Comparison of ENCODE assay signal across 8 cellular contexts in the genomic region with DNA sequence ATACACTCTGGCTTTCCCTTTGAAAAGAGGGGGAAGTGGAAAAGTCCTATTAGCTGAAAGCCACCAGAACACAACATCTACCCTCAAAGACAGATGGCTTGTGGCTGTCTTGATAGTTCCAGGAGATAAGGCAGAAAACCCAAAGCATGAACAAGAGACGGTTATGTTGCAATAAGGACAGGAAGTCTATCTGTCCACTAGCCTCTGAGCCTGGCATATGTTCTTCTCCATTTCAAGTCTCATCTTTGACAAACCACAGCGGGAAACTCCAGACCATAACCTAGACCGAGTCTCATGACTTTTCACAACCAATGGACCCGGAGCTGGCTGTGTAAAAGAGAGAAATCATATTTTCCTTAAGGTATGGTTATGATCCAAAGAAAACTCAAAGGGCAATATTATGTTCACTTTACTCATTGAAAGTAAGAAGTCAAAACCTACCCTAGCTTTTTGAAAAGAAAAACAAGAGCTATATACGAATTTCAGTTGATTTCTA. TPM values are rescaled to one million over a fixed set of nuclear protein-coding genes. Genes with fewer than 3 reads are reported as not detected.
DNase-seq lines count a peak whose midpoint lies in the region; ATAC-seq, FAIRE-seq and TF ChIP-seq lines count a peak whose summit lies in the region.

No MANE protein-coding gene starts in this region.

- no peaks in the 10 kb centered on the region for H3K27me3 Mint-ChIP-seq in T-helper 1 cell treated with Interleukin-12 subunit alpha and Interleukin-12 subunit beta and Interleukin-4 antibody, amounts not matched to agents 30 μg/mL and 1 μg/mL, for 36 hours (ENCODE audit: low read depth)
- H3K27me3 Mint-ChIP-seq in mesothelial cell of epicardium (ENCODE audit: low read depth): no peaks in the 10 kb centered on the region

- no peaks in the 10 kb centered on the region for H3K9me3 ChIP-seq in kidney (ENCODE audit: control insufficient read depth in 1 of 2, low read length in 2 of 2)

- H3K9me3 Mint-ChIP-seq in T-helper 1 cell treated with Interleukin-12 subunit alpha and Interleukin-12 subunit beta and Interleukin-4 antibody, amounts not matched to agents 30 μg/mL and 1 μg/mL, for 36 hours: no peaks in the 10 kb centered on the region
- no peaks in the 10 kb centered on the region for H3K9me3 Mint-ChIP-seq in mesothelial cell of epicardium

- peak; percentile 98 for DNase-seq in CMK (ENCODE audit: low read depth)
- DNase-seq in erythroblast (lab: John Stamatoyannopoulos, UW): peak; percentile 66 to 87
- no peak for DNase-seq in kidney
- no peak for DNase-seq in mesothelial cell of epicardium (ENCODE audit: low spot score in 2 of 2, unreplicated experiment in 2 of 2)

- no peak overlapping the region for H3K4me3 ChIP-seq in skin epidermis
- H3K4me3 ChIP-seq in kidney (ENCODE audit: low read length in 2 of 2): no peak overlapping the region

- intact Hi-C loops in kidney (cut with DNase I): no loop called here

- H3K9ac ChIP-seq in kidney (ENCODE audit: low read length in 2 of 2): no peak overlapping the region

- peak; percentile 68 for ATAC-seq in HG03196 (IDR thresholded peaks at IDR 0.05; ENCODE audit: unreplicated experiment)

- H3K4me1 ChIP-seq in kidney (ENCODE audit: control insufficient read depth in 1 of 2, insufficient read depth in 1 of 2, low read depth in 1 of 2, low read length in 2 of 2): no peaks in the 10 kb centered on the region

- peak; percentile 21 for TF ChIP-seq POLR2A in GM19193 (IDR thresholded peaks at IDR 0.05; ENCODE audit: extremely low read depth, insufficient read depth, insufficient read length)
- TF ChIP-seq POLR2A in erythroblast (IDR thresholded peaks at IDR 0.05; ENCODE audit: low read length): peak; percentile 59

- H3K36me3 Mint-ChIP-seq in T-helper 1 cell treated with Interleukin-12 subunit alpha and Interleukin-12 subunit beta and Interleukin-4 antibody, amounts not matched to agents 30 μg/mL and 1 μg/mL, for 36 hours (ENCODE audit: low read depth): peaks cover 28% of the 10 kb centered on the region
- no peaks in the 10 kb centered on the region for H3K36me3 Mint-ChIP-seq in mesothelial cell of epicardium

- peaks cover 55% of the 10 kb centered on the region for H3K4me1 Mint-ChIP-seq in T-helper 1 cell treated with Interleukin-12 subunit alpha and Interleukin-12 subunit beta and Interleukin-4 antibody, amounts not matched to agents 30 μg/mL and 1 μg/mL, for 36 hours (ENCODE audit: low read depth)
- peaks cover 8% of the 10 kb centered on the region for H3K4me1 Mint-ChIP-seq in mesothelial cell of epicardium

- TF ChIP-seq CTCF in kidney (IDR thresholded peaks at IDR 0.05; ENCODE audit: borderline replicate concordance, extremely low read depth, insufficient read depth): no peak
- TF ChIP-seq CTCF in mesothelial cell of epicardium (IDR thresholded peaks at IDR 0.05; ENCODE audit: unreplicated experiment): no peak

- H3K27ac ChIP-seq in skin epidermis (peak overlapping the region in 14 of 21 experiments; percentile 5 to 81 (median 43)), kidney (ENCODE audit: low read depth in 2 of 2, low read length in 2 of 2) (no peak overlapping the region)

- H3K27ac Mint-ChIP-seq in T-helper 1 cell treated with Interleukin-12 subunit alpha and Interleukin-12 subunit beta and Interleukin-4 antibody, amounts not matched to agents 30 μg/mL and 1 μg/mL, for 36 hours: peak overlapping the region; percentile 67
- H3K27ac Mint-ChIP-seq in mesothelial cell of epicardium: no peak overlapping the region

- no peak overlapping the region for H3K4me3 Mint-ChIP-seq in T-helper 1 cell treated with Interleukin-12 subunit alpha and Interleukin-12 subunit beta and Interleukin-4 antibody, amounts not matched to agents 30 μg/mL and 1 μg/mL, for 36 hours
- H3K4me3 Mint-ChIP-seq in mesothelial cell of epicardium: no peak overlapping the region

- H3K36me3 ChIP-seq in kidney (ENCODE audit: control insufficient read depth in 1 of 2, insufficient read depth in 2 of 2, low read length in 2 of 2): peaks cover 0 to 3% of the 10 kb centered on the region in 2 donors

- no peak for FAIRE-seq in kidney (lab: Jason Lieb, UNC)

RNA-seq across cellular contexts. Expression of gene DUSP10, which starts 33.8 kb away (rescaled TPM):
- total RNA-seq in kidney (5.3 TPM), mesothelial cell of epicardium (3.5 to 4.0 TPM (median 3.7 TPM) in 3 replicates)
- polyA plus RNA-seq in kidney (ENCODE audit: insufficient read depth, low read depth, low replicate concordance): 1.0 TPM

Comparison
In these comparisons a context has a peak if more than half of its experiments do, and no peak if none do; other contexts are left out.
1. DNase-seq: peak in CMK (single experiment) and erythroblast (2 of 2); none in kidney (single experiment) and mesothelial cell of epicardium (0 of 2).
2. H3K27ac ChIP-seq: peak in skin epidermis (14 of 21); none in kidney (0 of 2).